23 cellular contexts compared by ENCODE assay signal in the genomic region with DNA sequence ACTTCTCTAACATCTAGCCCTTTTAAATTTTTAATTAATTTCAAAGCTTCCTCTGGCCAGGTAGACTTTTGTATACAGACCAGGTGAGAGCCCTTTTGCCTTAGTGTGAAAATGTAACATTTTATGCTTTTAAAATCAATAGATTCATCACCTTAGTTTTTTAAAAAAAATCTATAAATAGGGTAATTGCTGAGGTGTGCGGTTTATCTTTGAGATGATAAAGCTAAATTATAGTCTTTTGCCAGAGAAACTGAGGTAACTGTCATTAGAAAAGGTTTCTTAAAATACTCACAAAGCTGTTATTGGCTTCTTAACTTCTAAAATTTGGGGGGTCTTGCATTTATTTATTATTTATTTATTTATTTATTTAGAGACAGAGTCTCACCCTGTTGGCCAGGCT.
DNase-seq lines count a peak whose midpoint lies in the region; ATAC-seq, FAIRE-seq and TF ChIP-seq lines count a peak whose summit lies in the region.
"Had no signal": no experiment of that assay in that cellular context is flagged by ENCODE, and none has a peak within 500 bp of the region (broad histone marks: within the 10 kb centered on the region; RNA-seq: fewer than 3 reads in every experiment).

No MANE protein-coding gene starts in this region.

- WGBS in HepG2 (ENCODE audit: low lambda C conversion rate), result 92% methylated on average over 1 of the region's 1 CpG
- WGBS in right lobe of liver (ENCODE audit: insufficient coverage, low coverage, low lambda C conversion rate, missing lambda C conversion rate), result 100% methylated on average over 1 of the region's 1 CpG
- 90% methylated on average over 1 of the region's 1 CpG for WGBS in K562 (ENCODE audit: insufficient coverage, low coverage, missing lambda C conversion rate)
- 100% methylated on average over 1 of the region's 1 CpG; no CpG with 5 or more reads in 1 of the 2 experiments for WGBS in endodermal cell (ENCODE audit: insufficient coverage in 1 of 2, insufficient read length in 1 of 2), 2 experiments

- H3K9ac ChIP-seq in HepG2 (ENCODE audit: insufficient read depth, low read depth, low read length) (no peak overlapping the region), K562 (ENCODE audit: insufficient read depth in 1 of 2, low read depth in 2 of 2, low read length in 2 of 2) (no peak overlapping the region), endodermal cell (ENCODE audit: extremely low read depth, low read length, poor library complexity, severe bottlenecking) (no peak overlapping the region)

- peaks cover 13 to 63% of the 10 kb centered on the region in 2 experiments for H3K36me3 ChIP-seq in HepG2 (replicated peaks in 1 of 2; ENCODE audit: control insufficient read depth in 1 of 2, insufficient read depth in 2 of 2, low read length in 2 of 2)
- H3K36me3 ChIP-seq in right lobe of liver, result peaks cover 0 to 9% (median 0%) of the 10 kb centered on the region in 4 donors
- peaks cover 87% of the 10 kb centered on the region for H3K36me3 ChIP-seq in K562 (ENCODE audit: control insufficient read depth, insufficient read depth, low read length)
- H3K36me3 ChIP-seq in endodermal cell (ENCODE audit: control insufficient read depth, insufficient read depth, low read length), result peaks cover 80% of the 10 kb centered on the region

- intact Hi-C loops in HepG2 (cut with micrococcal nuclease; ENCODE audit: unreplicated experiment), result no loop called here
- intact Hi-C loops in right lobe of liver (cut with DNase I), result no loop called here
- intact Hi-C loops in K562 (cut with micrococcal nuclease), result no loop called here

- in situ Hi-C loops in HepG2 (cut with HindIII; ENCODE audit: extremely low pct_ligation_motif_present, low pct_unique_long_range_greater_than_20kb) (no loop called here), K562 (cut with MboI) (no loop called here)

- H3K36me3 Mint-ChIP-seq in endodermal cell (ENCODE audit: low read depth), result peaks cover 55% of the 10 kb centered on the region

- H3K27me3 ChIP-seq in HepG2 (ENCODE audit: control insufficient read depth in 1 of 2, insufficient read depth in 2 of 2, low read length in 2 of 2) (no peaks in the 10 kb centered on the region), right lobe of liver (no peaks in the 10 kb centered on the region), K562 (ENCODE audit: control insufficient read depth in 2 of 2, insufficient read depth in 2 of 2, low read length in 2 of 2) (no peaks in the 10 kb centered on the region), endodermal cell (ENCODE audit: control insufficient read depth, insufficient read depth, low read length, poor library complexity, severe bottlenecking) (no peaks in the 10 kb centered on the region)
- H3K27me3 ChIP-seq: BE2C, BLaER1 had no signal

- FAIRE-seq in HepG2 (lab: Jason Lieb, UNC) (no peak), K562 (lab: Jason Lieb, UNC) (no peak)
- FAIRE-seq: D721Med, G401.6, GM12891, GM19239 had no signal

- H3K4me3 ChIP-seq in HepG2 (replicated peaks in 1 of 3; ENCODE audit: insufficient read depth in 1 of 3, low read depth in 2 of 3, low read length in 3 of 3) (no peak overlapping the region), right lobe of liver (no peak overlapping the region), K562 (no peak overlapping the region), endodermal cell (ENCODE audit: low read length) (no peak overlapping the region)
- H3K4me3 ChIP-seq: BLaER1 had no signal

- H2AFZ ChIP-seq in HepG2 (ENCODE audit: low read length) (no peak overlapping the region), K562 (ENCODE audit: low read depth, low read length) (no peak overlapping the region)

- no peak for TF ChIP-seq CTCF in HepG2 (CRISPR knock-in tag; IDR thresholded peaks at IDR 0.05)
- no peak for TF ChIP-seq CTCF in right lobe of liver (IDR thresholded peaks at IDR 0.05)
- no peak for TF ChIP-seq CTCF in K562 (IDR thresholded peaks at IDR 0.05 in 2 of 3, conservative IDR thresholded peaks at IDR 0.05 in 1 of 3; ENCODE audit: insufficient read depth in 2 of 3, low read depth in 1 of 3, low read length in 3 of 3)
- TF ChIP-seq CTCF in endodermal cell (conservative IDR thresholded peaks at IDR 0.05), result no peak

- H3K4me2 ChIP-seq in HepG2 (ENCODE audit: low read depth, low read length) (no peak overlapping the region), K562 (ENCODE audit: insufficient read depth, low read length) (no peak overlapping the region)
- H3K4me2 ChIP-seq: BLaER1 had no signal

- H4K20me1 ChIP-seq in HepG2 (ENCODE audit: insufficient read depth, low read length) (no peaks in the 10 kb centered on the region), K562 (replicated peaks; ENCODE audit: control insufficient read depth, insufficient read depth, low read length) (peaks cover 4% of the 10 kb centered on the region; the same call in 1 of the 2 replicates)

- POLR2A ChIA-PET in HepG2 (lab: Yijun Ruan, JAX), result no interaction called here
- POLR2A ChIA-PET in K562 (lab: Yijun Ruan, JAX), result interaction anchor here (1.2 to 1.6 kb wide), 3 partner anchors 12 to 15 kb away, joined by 3 to 4 read pairs (median 3); no protein-coding TSS in a partner anchor

- H3K9me1 ChIP-seq in K562 (ENCODE audit: control insufficient read depth, insufficient read depth, low read length), result no peaks in the 10 kb centered on the region

- H3K9me3 Mint-ChIP-seq in endodermal cell, result no peaks in the 10 kb centered on the region
- H3K9me3 Mint-ChIP-seq: CD14-positive monocyte; CD4-positive, alpha-beta memory T cell; CD4-positive, CD25-positive, alpha-beta regulatory T cell; CD8-positive, alpha-beta memory T cell had no signal

- H3K4me3 Mint-ChIP-seq in endodermal cell, result no peak overlapping the region
- H3K4me3 Mint-ChIP-seq: CD14-positive monocyte; CD4-positive, alpha-beta memory T cell; CD4-positive, CD25-positive, alpha-beta regulatory T cell; CD8-positive, alpha-beta memory T cell had no signal

- ATAC-seq in HepG2, result no peak
- no peak for ATAC-seq in right lobe of liver
- ATAC-seq in K562, result no peak

- H3K27ac Mint-ChIP-seq in endodermal cell, result peak overlapping the region; percentile 1
- H3K27ac Mint-ChIP-seq: CD4-positive, CD25-positive, alpha-beta regulatory T cell had no signal

- H3K4me1 Mint-ChIP-seq in endodermal cell, result no peaks in the 10 kb centered on the region
- H3K4me1 Mint-ChIP-seq: CD14-positive monocyte; CD4-positive, CD25-positive, alpha-beta regulatory T cell; CD8-positive, alpha-beta memory T cell had no signal

- H3K4me1 ChIP-seq in HepG2 (ENCODE audit: insufficient read depth, low read length), result no peaks in the 10 kb centered on the region
- no peaks in the 10 kb centered on the region for H3K4me1 ChIP-seq in right lobe of liver
- H3K4me1 ChIP-seq in K562 (replicated peaks in 1 of 2; ENCODE audit: control insufficient read depth in 2 of 2, insufficient read depth in 2 of 2, low read length in 2 of 2), result no peaks in the 10 kb centered on the region
- no peaks in the 10 kb centered on the region for H3K4me1 ChIP-seq in endodermal cell (ENCODE audit: control insufficient read depth, insufficient read depth, low read length)
- H3K4me1 ChIP-seq: BE2C, BLaER1, Caco-2 had no signal

- DNase-seq in HepG2 (ENCODE audit: low spot score), result no peak
- DNase-seq in right lobe of liver, result no peak
- no peak for DNase-seq in K562 (ENCODE audit: extremely low read depth in 1 of 4, low spot score in 3 of 4)
- DNase-seq in endodermal cell, result no peak
- DNase-seq in NCI-H1092 (lab: John Stamatoyannopoulos, UW), result no peak
- DNase-seq in NCI-H1105 (lab: John Stamatoyannopoulos, UW), result no peak
- DNase-seq in COR-L47 (lab: John Stamatoyannopoulos, UW), result no peak
- DNase-seq: ACHN; BE2C; Caco-2; Calu3; CD4-positive, alpha-beta memory T cell; CD4-positive, CD25-positive, alpha-beta regulatory T cell; CD8-positive, alpha-beta memory T cell; DMS79 treated with DMSO at 0.1 percent for 48 hours; GF-D8 had no signal

- TF ChIP-seq EP300 in HepG2 (IDR thresholded peaks at IDR 0.05; ENCODE audit: low read depth in 2 of 2, low read length in 2 of 2) (no peak), HepG2 (CRISPR knock-in tag; IDR thresholded peaks at IDR 0.05; ENCODE audit: borderline replicate concordance) (no peak), K562 (IDR thresholded peaks at IDR 0.05; ENCODE audit: low read length) (no peak)

- no peaks in the 10 kb centered on the region for H3K79me2 ChIP-seq in HepG2 (ENCODE audit: insufficient read depth, low read length)
- no peaks in the 10 kb centered on the region; the same call in 2 of the 3 replicates for H3K79me2 ChIP-seq in K562 (ENCODE audit: control insufficient read depth, insufficient read depth, low read length)

- H3K9me3 ChIP-seq in HepG2 (ENCODE audit: low read length), result no peaks in the 10 kb centered on the region
- no peaks in the 10 kb centered on the region for H3K9me3 ChIP-seq in right lobe of liver
- no peaks in the 10 kb centered on the region for H3K9me3 ChIP-seq in K562 (replicated peaks; ENCODE audit: control insufficient read depth, insufficient read depth, low read depth, low read length)
- H3K9me3 ChIP-seq in endodermal cell (ENCODE audit: control insufficient read depth, low read length), result no peaks in the 10 kb centered on the region
- H3K9me3 ChIP-seq: BE2C, BLaER1, Caco-2 had no signal

- H3K27me3 Mint-ChIP-seq in endodermal cell (ENCODE audit: insufficient read depth), result no peaks in the 10 kb centered on the region
- H3K27me3 Mint-ChIP-seq: CD4-positive, alpha-beta memory T cell; CD4-positive, CD25-positive, alpha-beta regulatory T cell; CD8-positive, alpha-beta memory T cell had no signal

- TF ChIP-seq POLR2A in HepG2 (IDR thresholded peaks at IDR 0.05; ENCODE audit: insufficient read depth in 1 of 2, low read depth in 2 of 2, low read length in 2 of 2) (no peak), right lobe of liver (IDR thresholded peaks at IDR 0.05) (no peak), K562 (conservative IDR thresholded peaks at IDR 0.05) (no peak)

- H3K27ac ChIP-seq in HepG2 (ENCODE audit: extremely low read length, insufficient read depth, low read length), result no peak overlapping the region
- no peak overlapping the region for H3K27ac ChIP-seq in right lobe of liver
- H3K27ac ChIP-seq in K562 (ENCODE audit: extremely low read depth, low read depth, low read length), result no peak overlapping the region
- no peak overlapping the region for H3K27ac ChIP-seq in endodermal cell (ENCODE audit: low read depth, low read length)
- H3K27ac ChIP-seq: 22Rv1, BLaER1 had no signal

- TF ChIP-seq RAD21 in HepG2 (CRISPR knock-in tag; IDR thresholded peaks at IDR 0.05) (no peak), K562 (CRISPR knock-in tag; conservative IDR thresholded peaks at IDR 0.05 in 1 of 2, IDR thresholded peaks at IDR 0.05 in 1 of 2) (no peak)

- CTCF ChIA-PET in HepG2 (lab: Yijun Ruan, JAX; ENCODE audit: low intra/inter-chr PET ratio, low total read pairs), result no interaction called here
- CTCF ChIA-PET in K562 (lab: Yijun Ruan, JAX; ENCODE audit: low intra/inter-chr PET ratio), result no interaction called here

- no TSS peak for BruUV-seq in HepG2 (replicated peaks; lab: Mats Ljungman, UMichigan)
- no TSS peak for BruUV-seq in K562 (replicated peaks; lab: Mats Ljungman, UMichigan)

TF ChIP-seq in HepG2, 621 proteins besides CTCF, POLR2A, EP300 and RAD21 (continues in another document):
- peak; percentile 61 to 77 for TF ChIP-seq MAFK (conservative IDR thresholded peaks at IDR 0.05 in 1 of 2, IDR thresholded peaks at IDR 0.05 in 1 of 2; ENCODE audit: low read length in 2 of 2)

TF ChIP-seq in K562, 482 proteins besides CTCF, POLR2A, EP300 and RAD21 (continues in another document):
- TF ChIP-seq BRCA1 (IDR thresholded peaks at IDR 0.05) (no peak), BRCA1 (CRISPR knock-in tag; IDR thresholded peaks at IDR 0.05) (no peak)

Comparison
In these comparisons a context has a peak if more than half of its experiments do, and no peak if none do; other contexts are left out.
1. Of the 241 proteins assayed by ChIP-seq in both HepG2 and K562: peak only in HepG2: MAFK; only in K562: none; in both: MAFF; in neither: 239.